Comparison of ENCODE assay signal across 8 cellular contexts in genomic region chr6:130293800-130294199, GRCh38.
DNase-seq lines count a peak whose midpoint lies in the region; ATAC-seq and TF ChIP-seq lines count a peak whose summit lies in the region.

No MANE protein-coding gene starts in this region.

- no peak overlapping the region for H3K4me3 Mint-ChIP-seq in activated CD4-positive, alpha-beta memory T cell treated with anti-CD3 and anti-CD28 coated beads, Interleukin-2, amount 10 ng/mL, durations not matched to agents 7 days and 5 days

- no peaks in the 10 kb centered on the region for H4K20me1 ChIP-seq in Loucy (ENCODE audit: insufficient read depth, low read length, poor library complexity, severe bottlenecking)

- no peak overlapping the region for H3K27ac Mint-ChIP-seq in activated CD4-positive, alpha-beta memory T cell treated with anti-CD3 and anti-CD28 coated beads, Interleukin-2, amount 10 ng/mL, durations not matched to agents 7 days and 5 days

- peak; percentile 71 for TF ChIP-seq CTCF in Loucy (conservative IDR thresholded peaks at IDR 0.05; ENCODE audit: low read length)

- H3K4me1 Mint-ChIP-seq in activated CD4-positive, alpha-beta memory T cell treated with anti-CD3 and anti-CD28 coated beads, Interleukin-2, amount 10 ng/mL, durations not matched to agents 7 days and 5 days, result no peaks in the 10 kb centered on the region

- H3K4me1 ChIP-seq in Loucy (ENCODE audit: insufficient read depth, low read length, poor library complexity, severe bottlenecking), result no peaks in the 10 kb centered on the region

- no peaks in the 10 kb centered on the region for H3K9me3 Mint-ChIP-seq in activated CD4-positive, alpha-beta memory T cell treated with anti-CD3 and anti-CD28 coated beads, Interleukin-2, amount 10 ng/mL, durations not matched to agents 7 days and 5 days

- H3K36me3 Mint-ChIP-seq in activated CD4-positive, alpha-beta memory T cell treated with anti-CD3 and anti-CD28 coated beads, Interleukin-2, amount 10 ng/mL, durations not matched to agents 7 days and 5 days (ENCODE audit: low read depth), result no peaks in the 10 kb centered on the region

- no peaks in the 10 kb centered on the region for H3K79me2 ChIP-seq in Loucy (ENCODE audit: insufficient read depth, low read length)

- H3K4me2 ChIP-seq in Loucy (ENCODE audit: low read depth, low read length, poor library complexity, severe bottlenecking), result no peak overlapping the region

- no peaks in the 10 kb centered on the region for H3K9me3 ChIP-seq in Loucy (ENCODE audit: insufficient read depth, low read depth, low read length)

- H3K4me3 ChIP-seq in Loucy (ENCODE audit: low read length, poor library complexity, severe bottlenecking), result no peak overlapping the region

- H2AFZ ChIP-seq in Loucy (ENCODE audit: low read length), result no peak overlapping the region

- POLR2A ChIA-PET in activated CD4-positive, alpha-beta memory T cell treated with anti-CD3 and anti-CD28 coated beads, Interleukin-2, amount 10 ng/mL, durations not matched to agents 7 days and 5 days (lab: Charles Lee), result no interaction called here

- H3K9me2 ChIP-seq in Loucy (replicated peaks; ENCODE audit: low read depth, low read length), result no peaks in the 10 kb centered on the region

- H3K9ac ChIP-seq in Loucy (ENCODE audit: low read depth, low read length, poor library complexity, severe bottlenecking), result no peak overlapping the region

- peak; percentile 68 for DNase-seq in D341Med (ENCODE audit: low spot score)
- DNase-seq in activated CD4-positive, alpha-beta memory T cell treated with anti-CD3 and anti-CD28 coated beads, Interleukin-2, amount 10 ng/mL, durations not matched to agents 7 days and 5 days, result peak; percentile 45
- DNase-seq in hepatic stellate cell (ENCODE audit: low spot score), result peak; percentile 59
- peak; percentile 3 to 8 for DNase-seq in stimulated activated CD8-positive, alpha-beta memory T cell treated with anti-CD3 and anti-CD28 coated beads, Interleukin-7, amount 100 ng/mL, for 4 hours (ENCODE audit: low read depth in 2 of 2)
- no peak for DNase-seq in NK-92 treated with Interleukin-12 subunit alpha and Interleukin-12 subunit beta, amount 100 ng/mL, for 24 hours (lab: John Stamatoyannopoulos, UW)

- no peaks in the 10 kb centered on the region for H3F3A ChIP-seq in Loucy (ENCODE audit: low read depth)

- no peaks in the 10 kb centered on the region for H3K27me3 ChIP-seq in Loucy (ENCODE audit: insufficient read depth, low read length, poor library complexity, severe bottlenecking)

- ATAC-seq in GM19452 (IDR thresholded peaks at IDR 0.05; ENCODE audit: unreplicated experiment) (peak; percentile 55), HG03108 (IDR thresholded peaks at IDR 0.05; ENCODE audit: unreplicated experiment) (no peak)

- peaks cover 9% of the 10 kb centered on the region for H3K27me3 Mint-ChIP-seq in activated CD4-positive, alpha-beta memory T cell treated with anti-CD3 and anti-CD28 coated beads, Interleukin-2, amount 10 ng/mL, durations not matched to agents 7 days and 5 days

- no peaks in the 10 kb centered on the region for H3K36me3 ChIP-seq in Loucy (ENCODE audit: insufficient read depth, low read length)

- CTCF ChIA-PET in activated CD4-positive, alpha-beta memory T cell treated with anti-CD3 and anti-CD28 coated beads, Interleukin-2, amount 10 ng/mL, durations not matched to agents 7 days and 5 days (lab: Charles Lee), result interaction anchor here (0.6 to 2.1 kb wide), 18 partner anchors 11 to 555 kb away, joined by 3 to 8 read pairs (median 4); no protein-coding TSS in a partner anchor
